Comparison of ENCODE assay signal across 6 cellular contexts in genomic region chrX:153683486-153683885, GRCh38. TPM values are rescaled to one million over a fixed set of nuclear protein-coding genes. Genes with fewer than 3 reads are reported as not detected.
"Had no signal": no experiment of that assay in that cellular context is flagged by ENCODE, and none has a peak within 500 bp of the region (broad histone marks: within the 10 kb centered on the region; RNA-seq: fewer than 3 reads in every experiment).

No MANE protein-coding gene starts in this region.

RNA-seq across cellular contexts. Expression of gene SLC6A8, which starts 4.2 kb away (rescaled TPM):
- total RNA-seq: OCI-LY7 had no signal

RNA-seq across cellular contexts. Expression of gene PNCK, which starts 9.9 kb away (rescaled TPM):
- total RNA-seq: body of pancreas, RPMI7951 had no signal

RNA-seq across cellular contexts. Expression of gene DUSP9, which starts 36.5 kb away (rescaled TPM):
- total RNA-seq: activated naive CD8-positive, alpha-beta T cell treated with anti-CD3 and anti-CD28 coated beads, Interleukin-2, amount 10 ng/mL, durations not matched to agents 7 days and 5 days; activated T-cell treated with anti-CD3 and anti-CD28 coated beads, Interleukin-2, amount 50 U/mL, for 72 hours; ascending aorta; body of pancreas; OCI-LY7; RPMI7951 had no signal
